Comparison of ENCODE assay signal across 19 cellular contexts in the genomic region with DNA sequence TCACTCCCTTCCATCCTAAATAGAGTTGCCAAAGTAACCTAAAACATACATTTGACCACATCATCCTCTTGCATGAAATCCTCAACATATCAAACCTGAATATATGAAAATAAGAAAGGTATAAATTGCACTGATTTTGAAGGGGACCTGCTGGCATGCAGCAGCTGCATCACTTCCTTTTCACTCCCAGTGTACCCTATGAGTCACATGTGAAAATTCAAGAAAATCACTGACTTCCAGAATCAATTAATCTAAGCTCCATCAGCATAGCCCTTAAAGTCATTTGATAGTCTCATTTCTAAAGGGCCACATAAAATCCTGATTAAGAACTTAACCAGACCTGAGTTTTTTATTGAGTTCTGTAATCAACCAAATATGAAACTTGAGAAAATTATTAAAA. TPM values are rescaled to one million over a fixed set of nuclear protein-coding genes. Genes with fewer than 3 reads are reported as not detected.
A peak's percentile ranks its signal among the peaks of the same experiment; 100 is the strongest.
DNase-seq lines count a peak whose midpoint lies in the region; ATAC-seq and FAIRE-seq lines count a peak whose summit lies in the region.
"Had no signal": no experiment of that assay in that cellular context is flagged by ENCODE, and none has a peak within 500 bp of the region (broad histone marks: within the 10 kb centered on the region; RNA-seq: fewer than 3 reads in every experiment).

No MANE protein-coding gene starts in this region.

- no peaks in the 10 kb centered on the region for H3K27me3 Mint-ChIP-seq in central memory CD8-positive, alpha-beta T cell
- H3K27me3 Mint-ChIP-seq: activated CD8-positive, alpha-beta memory T cell treated with anti-CD3 and anti-CD28 coated beads, Interleukin-2, amount 10 ng/mL, durations not matched to agents 7 days and 5 days; T-helper 17 cell had no signal

- H3K4me1 Mint-ChIP-seq in central memory CD8-positive, alpha-beta T cell, result no peaks in the 10 kb centered on the region

- DNase-seq in Daoy (ENCODE audit: low read depth) (peak; percentile 20), HTR-8/SVneo (ENCODE audit: insufficient read length, low spot score) (peak; percentile 11), kidney tubule cell (ENCODE audit: low spot score) (peak; percentile 40), HK-2 (ENCODE audit: unreplicated experiment) (no peak), hypothalamus (lab: John Stamatoyannopoulos, UW) (no peak)
- no peak for DNase-seq in central memory CD8-positive, alpha-beta T cell (ENCODE audit: low spot score in 2 of 2)
- DNase-seq: activated CD4-positive, CD25-positive, alpha-beta regulatory T cell treated with anti-CD3 and anti-CD28 coated beads, Interleukin-2, amount 50 U/mL, for 72 hours; activated CD8-positive, alpha-beta memory T cell treated with anti-CD3 and anti-CD28 coated beads, Interleukin-2, amount 10 ng/mL, durations not matched to agents 7 days and 5 days; activated effector memory CD4-positive, alpha-beta T cell treated with anti-CD3 and anti-CD28 coated beads, Interleukin-2, amount 50 U/mL, for 16 hours; heart left ventricle; NCI-H2227 treated with DMSO at 0.1 percent for 48 hours; nucleus accumbens; SHP77 treated with DMSO at 0.1 percent for 48 hours; stimulated activated CD4-positive, alpha-beta T cell treated with anti-CD3 and anti-CD28 coated beads, Interleukin-4, amount 100 ng/mL, for 4 hours; T-helper 17 cell; testis had no signal

- H3K4me3 Mint-ChIP-seq in central memory CD8-positive, alpha-beta T cell, result no peak overlapping the region
- H3K4me3 Mint-ChIP-seq: activated CD8-positive, alpha-beta memory T cell treated with anti-CD3 and anti-CD28 coated beads, Interleukin-2, amount 10 ng/mL, durations not matched to agents 7 days and 5 days; T-helper 17 cell had no signal

- H3K9me3 Mint-ChIP-seq in central memory CD8-positive, alpha-beta T cell, result no peaks in the 10 kb centered on the region

- no peak for ATAC-seq in central memory CD8-positive, alpha-beta T cell (replicated peaks; ENCODE audit: extremely low read depth, poor library complexity, severe bottlenecking)
- no peak for ATAC-seq in HG03135 (IDR thresholded peaks at IDR 0.05; ENCODE audit: unreplicated experiment)
- ATAC-seq in GM18502 (IDR thresholded peaks at IDR 0.05; ENCODE audit: poor library complexity, unreplicated experiment), result no peak
- ATAC-seq: activated CD8-positive, alpha-beta memory T cell treated with anti-CD3 and anti-CD28 coated beads, Interleukin-2, amount 10 ng/mL, durations not matched to agents 7 days and 5 days; esophagus mucosa; heart left ventricle; T-helper 17 cell had no signal

- no peak for FAIRE-seq in HTR-8/SVneo (lab: Jason Lieb, UNC)

- peak overlapping the region; percentile 47 for H3K27ac Mint-ChIP-seq in central memory CD8-positive, alpha-beta T cell (ENCODE audit: low read depth)
- H3K27ac Mint-ChIP-seq: activated CD8-positive, alpha-beta memory T cell treated with anti-CD3 and anti-CD28 coated beads, Interleukin-2, amount 10 ng/mL, durations not matched to agents 7 days and 5 days had no signal

- H3K36me3 Mint-ChIP-seq in central memory CD8-positive, alpha-beta T cell (ENCODE audit: insufficient read depth), result peaks cover 48% of the 10 kb centered on the region

RNA-seq across cellular contexts. Expression of a gene that starts 24.3 kb away (rescaled TPM):
- total RNA-seq in Daoy (2014; rRNA removed; shearing (Covaris generic)), result 117 and 134 TPM in 2 replicates

Comparison
In these comparisons a context has a peak if more than half of its experiments do, and no peak if none do; other contexts are left out.
1. DNase-seq: peak in Daoy (single experiment), HTR-8/SVneo (single experiment) and kidney tubule cell (single experiment); none in central memory CD8-positive, alpha-beta T cell (0 of 2), HK-2 (single experiment) and hypothalamus (0 of 51).